Comparison of ENCODE assay signal across 10 cellular contexts in genomic region chr10:18649364-18649959, GRCh38. TPM values are rescaled to one million over a fixed set of nuclear protein-coding genes. Genes with fewer than 3 reads are reported as not detected.
DNase-seq lines count a peak whose midpoint lies in the region; ATAC-seq, FAIRE-seq and TF ChIP-seq lines count a peak whose summit lies in the region.
"Had no signal": no experiment of that assay in that cellular context is flagged by ENCODE, and none has a peak within 500 bp of the region (broad histone marks: within the 10 kb centered on the region; RNA-seq: fewer than 3 reads in every experiment).

No MANE protein-coding gene starts in this region.

- CTCF ChIA-PET in K562 (lab: Yijun Ruan, JAX; ENCODE audit: low intra/inter-chr PET ratio), result no interaction called here

- peak overlapping the region; percentile 98 for H3K4me3 Mint-ChIP-seq in nephron progenitor cell

- H3K36me3 Mint-ChIP-seq in nephron progenitor cell (ENCODE audit: low read depth), result peaks cover 8% of the 10 kb centered on the region

- 3% methylated on average over 7 of the region's 7 CpGs for WGBS in K562 (ENCODE audit: insufficient coverage, low coverage, missing lambda C conversion rate)

- no peaks in the 10 kb centered on the region for H3K9me1 ChIP-seq in K562 (ENCODE audit: control insufficient read depth, insufficient read depth, low read length)

- H3K4me2 ChIP-seq in K562 (ENCODE audit: insufficient read depth, low read length), result peak overlapping the region; percentile 95

- no peak overlapping the region for H3K27ac Mint-ChIP-seq in nephron progenitor cell

- H3K9me3 Mint-ChIP-seq in nephron progenitor cell, result no peaks in the 10 kb centered on the region

- POLR2A ChIA-PET in K562 (lab: Yijun Ruan, JAX), result interaction anchor here (1.4 to 1.6 kb wide), 2 partner anchors 10 kb away, joined by 5 to 12 read pairs; partner anchors contain the start of gene ARL5B

- peaks cover 30% of the 10 kb centered on the region for H3K4me1 Mint-ChIP-seq in nephron progenitor cell

- TF ChIP-seq POLR2A in NB4 (IDR thresholded peaks at IDR 0.05; ENCODE audit: extremely low read depth, insufficient read length), result no peak
- no peak for TF ChIP-seq POLR2A in K562 (conservative IDR thresholded peaks at IDR 0.05)
- TF ChIP-seq POLR2A in Peyer's patch (IDR thresholded peaks at IDR 0.05), result no peak

- DNase-seq in GM12864 (ENCODE audit: low read depth) (no peak), NB4 (ENCODE audit: low read depth) (peak; percentile 4), K562 (ENCODE audit: extremely low read depth in 1 of 4, low spot score in 3 of 4) (peak in 1 of 4 experiments; percentile 33), nephron progenitor cell (no peak), GF-D8 (lab: John Stamatoyannopoulos, UW) (no peak), NCI-H1694 (lab: John Stamatoyannopoulos, UW) (no peak), Peyer's patch (no peak)
- DNase-seq: stimulated activated CD4-positive, alpha-beta T cell treated with anti-CD3 and anti-CD28 coated beads, Interleukin-4, amount 100 ng/mL, for 24 hours had no signal

- no peak for FAIRE-seq in K562 (lab: Jason Lieb, UNC)

- TF ChIP-seq RAD21 in K562 (CRISPR knock-in tag; conservative IDR thresholded peaks at IDR 0.05 in 1 of 2, IDR thresholded peaks at IDR 0.05 in 1 of 2), result no peak

- TF ChIP-seq CTCF in GM12864 (IDR thresholded peaks at IDR 0.05; ENCODE audit: low read depth, low read length, missing control alignments) (no peak), NB4 (IDR thresholded peaks at IDR 0.05; ENCODE audit: low read depth, low read length) (no peak), K562 (IDR thresholded peaks at IDR 0.05 in 2 of 3, conservative IDR thresholded peaks at IDR 0.05 in 1 of 3; ENCODE audit: insufficient read depth in 2 of 3, low read depth in 1 of 3, low read length in 3 of 3) (no peak), nephron progenitor cell (IDR thresholded peaks at IDR 0.05) (no peak), Peyer's patch (IDR thresholded peaks at IDR 0.05) (no peak)

- peak overlapping the region; percentile 82 to 91; a peak in 3 of 4 replicates for H3K9ac ChIP-seq in K562 (ENCODE audit: insufficient read depth in 1 of 2, low read depth in 2 of 2, low read length in 2 of 2)

- no TSS peak for BruUV-seq in K562 (replicated peaks; lab: Mats Ljungman, UMichigan)

- peak overlapping the region; percentile 54 for H3K27ac ChIP-seq in K562 (ENCODE audit: extremely low read depth, low read depth, low read length)
- H3K27ac ChIP-seq in Peyer's patch, result no peak overlapping the region

- no peaks in the 10 kb centered on the region for H3K9me3 ChIP-seq in K562 (replicated peaks; ENCODE audit: control insufficient read depth, insufficient read depth, low read depth, low read length)
- no peaks in the 10 kb centered on the region for H3K9me3 ChIP-seq in Peyer's patch

- peak overlapping the region; percentile 26; the same call in 1 of the 2 replicates for H2AFZ ChIP-seq in K562 (ENCODE audit: low read depth, low read length)

- H3K36me3 ChIP-seq in K562 (ENCODE audit: control insufficient read depth, insufficient read depth, low read length), result peaks cover 31% of the 10 kb centered on the region
- no peaks in the 10 kb centered on the region for H3K36me3 ChIP-seq in Peyer's patch

- peaks cover 0 to 7% of the 10 kb centered on the region in 2 experiments; a peak in 2 of 5 replicates for H3K4me1 ChIP-seq in K562 (replicated peaks in 1 of 2; ENCODE audit: control insufficient read depth in 2 of 2, insufficient read depth in 2 of 2, low read length in 2 of 2)
- peaks cover 0 to 16% (median 0%) of the 10 kb centered on the region in 4 donors for H3K4me1 ChIP-seq in Peyer's patch

- H3K27me3 Mint-ChIP-seq in nephron progenitor cell (ENCODE audit: low read depth, poor library complexity), result peaks cover 7% of the 10 kb centered on the region

- H3K4me3 ChIP-seq in GM12864 (ENCODE audit: low read depth, low read length) (peak overlapping the region; percentile 84), NB4 (ENCODE audit: low read depth, low read length) (peak overlapping the region; percentile 96), K562 (peak overlapping the region; percentile 69), Peyer's patch (peak overlapping the region in 1 of 4 donors; percentile 79)
- H3K4me3 ChIP-seq: lung had no signal

- no peaks in the 10 kb centered on the region for H3K27me3 ChIP-seq in K562 (ENCODE audit: control insufficient read depth in 2 of 2, insufficient read depth in 2 of 2, low read length in 2 of 2)
- H3K27me3 ChIP-seq in Peyer's patch, result no peaks in the 10 kb centered on the region

- H3K79me2 ChIP-seq in K562 (ENCODE audit: control insufficient read depth, insufficient read depth, low read length), result peaks cover 52% of the 10 kb centered on the region

- H4K20me1 ChIP-seq in K562 (replicated peaks; ENCODE audit: control insufficient read depth, insufficient read depth, low read length), result no peaks in the 10 kb centered on the region

- in situ Hi-C loops in K562 (cut with MboI), result no loop called here

- intact Hi-C loops in K562 (cut with micrococcal nuclease), result no loop called here

- ATAC-seq in K562 (peak; percentile 70), GM19455 (IDR thresholded peaks at IDR 0.05; ENCODE audit: unreplicated experiment) (no peak)

- TF ChIP-seq EP300 in K562 (IDR thresholded peaks at IDR 0.05; ENCODE audit: low read length), result no peak

TF ChIP-seq in K562, 482 proteins besides CTCF, POLR2A, EP300 and RAD21 (continues in another document):
- TF ChIP-seq CBFA2T3 (IDR thresholded peaks at IDR 0.05) (0 out of 2 replicates have a peak, but pooled peaks have one; percentile 5), ZNF140 (CRISPR knock-in tag; IDR thresholded peaks at IDR 0.05) (no peak), NR2C2 (CRISPR knock-in tag; IDR thresholded peaks at IDR 0.05) (no peak), NR2C2 (tag; IDR thresholded peaks at IDR 0.05) (no peak), EP400 (IDR thresholded peaks at IDR 0.05) (peak; percentile 25; the same call in 1 of the 2 replicates), ZKSCAN1 (IDR thresholded peaks at IDR 0.05; ENCODE audit: low read depth, low read length) (no peak), JUNB (CRISPR knock-in tag; conservative IDR thresholded peaks at IDR 0.05) (no peak), NEUROD1 (IDR thresholded peaks at IDR 0.05; ENCODE audit: borderline replicate concordance, low read depth, low read length, partially characterized antibody) (no peak), SNAPC5 (CRISPR knock-in tag; IDR thresholded peaks at IDR 0.05) (no peak)

RNA-seq across cellular contexts. Expression of gene NSUN6, which starts 1.9 kb away (rescaled TPM):
- total RNA-seq in K562 (2011; cell fraction: chromatin; rRNA removed; ENCODE audit: low replicate concordance), result 30.4 and 86.1 TPM in 2 replicates
- 27.7 and 31.2 TPM in 2 replicates for total RNA-seq in K562 (2011; cell fraction: nucleolus; rRNA removed)
- total RNA-seq in K562 (2011; cell fraction: nucleoplasm; rRNA removed), result 41.6 and 42.2 TPM in 2 replicates
- 15.8 and 20.7 TPM in 2 replicates for total RNA-seq in K562 (2014; rRNA removed)
- 31.9 and 35.6 TPM in 2 replicates for total RNA-seq in K562 (2014; rRNA removed; fragmentation: Illumina TruSeq; extraction: Trizol)
- total RNA-seq in K562 (2015; rRNA removed; fragmentation: Illumina TruSeq; extraction: Trizol), result 23.1 and 24.4 TPM in 2 replicates
- 15.8 and 18.9 TPM in 2 replicates for total RNA-seq in K562 (2021)
- 27.4 and 33.1 TPM in 2 replicates for polyA plus RNA-seq in K562 (2011; rRNA removed)
- polyA plus RNA-seq in K562 (2011; cell fraction: cytosol; rRNA removed), result 7.0 and 15.7 TPM in 2 replicates
- polyA plus RNA-seq in K562 (2011; cell fraction: nucleus; rRNA removed), result 32.9 and 39.6 TPM in 2 replicates
- 14.8 and 18.6 TPM in 2 replicates for polyA plus RNA-seq in K562 (2012)
- 22.6 and 24.2 TPM in 2 replicates for polyA plus RNA-seq in K562 (2014; fragmentation: Illumina TruSeq; extraction: Trizol)
- polyA plus RNA-seq in K562 (2014; fragmentation: Nextera tagmentation; extraction: Ambion mirVana), result 10 to 100 TPM; 12.5 to 19.1 TPM
- polyA plus RNA-seq in K562 (2014; rRNA removed), result 26.3 and 26.6 TPM in 2 replicates
- 47.2 and 48.6 TPM in 2 replicates for polyA minus RNA-seq in K562 (2011; rRNA and poly(A)+ RNA removed)
- polyA minus RNA-seq in K562 (2011; cell fraction: cytosol; rRNA and poly(A)+ RNA removed), result 16.2 and 21.6 TPM in 2 replicates
- polyA minus RNA-seq in K562 (2011; cell fraction: nucleus; rRNA and poly(A)+ RNA removed), result 40.3 and 79.2 TPM in 2 replicates
- 10 to 100 TPM; 14.9 to 27.2 (median 22.3) TPM for total RNA-seq in Peyer's patch

RNA-seq across cellular contexts. Expression of gene ARL5B, which starts 9.8 kb away (rescaled TPM):
- total RNA-seq in K562 (2011; cell fraction: chromatin; rRNA removed; ENCODE audit: low replicate concordance), result 5.3 and 20.2 TPM in 2 replicates
- total RNA-seq in K562 (2011; cell fraction: nucleolus; rRNA removed), result 3.5 and 4.5 TPM in 2 replicates
- total RNA-seq in K562 (2011; cell fraction: nucleoplasm; rRNA removed), result 10.7 and 22.4 TPM in 2 replicates
- total RNA-seq in K562 (2014; rRNA removed) (8.4 and 10.0 TPM in 2 replicates), K562 (2014; rRNA removed; fragmentation: Illumina TruSeq; extraction: Trizol) (22.2 and 24.6 TPM in 2 replicates), K562 (2015; rRNA removed; fragmentation: Illumina TruSeq; extraction: Trizol) (15.7 and 17.7 TPM in 2 replicates), K562 (2021) (14.1 and 15.1 TPM in 2 replicates), Peyer's patch (10 to 100 TPM in 3 of 4 donors, 1 to 10 TPM in 1; 9.1 to 24.0 (median 15.2) TPM)
- polyA plus RNA-seq in K562 (2011; rRNA removed) (16.2 and 20.4 TPM in 2 replicates), K562 (2014; fragmentation: Illumina TruSeq; extraction: Trizol) (12.6 and 15.2 TPM in 2 replicates), K562 (2014; fragmentation: Nextera tagmentation; extraction: Ambion mirVana) (1 to 10 TPM; 4.1 to 4.7 TPM), K562 (2014; rRNA removed) (7.4 and 8.3 TPM in 2 replicates)
- polyA plus RNA-seq in K562 (2011; cell fraction: cytosol; rRNA removed), result 2.2 and 6.8 TPM in 2 replicates
- polyA plus RNA-seq in K562 (2011; cell fraction: nucleus; rRNA removed), result 7.5 and 12.7 TPM in 2 replicates
- 9.3 and 12.0 TPM in 2 replicates for polyA plus RNA-seq in K562 (2012)
- polyA minus RNA-seq in K562 (2011; rRNA and poly(A)+ RNA removed), result 36.9 and 41.1 TPM in 2 replicates
- 11.4 and 16.8 TPM in 2 replicates for polyA minus RNA-seq in K562 (2011; cell fraction: cytosol; rRNA and poly(A)+ RNA removed)
- polyA minus RNA-seq in K562 (2011; cell fraction: nucleus; rRNA and poly(A)+ RNA removed), result 9.4 and 18.7 TPM in 2 replicates
